Comparison of ENCODE assay signal across 8 cellular contexts in the genomic region with DNA sequence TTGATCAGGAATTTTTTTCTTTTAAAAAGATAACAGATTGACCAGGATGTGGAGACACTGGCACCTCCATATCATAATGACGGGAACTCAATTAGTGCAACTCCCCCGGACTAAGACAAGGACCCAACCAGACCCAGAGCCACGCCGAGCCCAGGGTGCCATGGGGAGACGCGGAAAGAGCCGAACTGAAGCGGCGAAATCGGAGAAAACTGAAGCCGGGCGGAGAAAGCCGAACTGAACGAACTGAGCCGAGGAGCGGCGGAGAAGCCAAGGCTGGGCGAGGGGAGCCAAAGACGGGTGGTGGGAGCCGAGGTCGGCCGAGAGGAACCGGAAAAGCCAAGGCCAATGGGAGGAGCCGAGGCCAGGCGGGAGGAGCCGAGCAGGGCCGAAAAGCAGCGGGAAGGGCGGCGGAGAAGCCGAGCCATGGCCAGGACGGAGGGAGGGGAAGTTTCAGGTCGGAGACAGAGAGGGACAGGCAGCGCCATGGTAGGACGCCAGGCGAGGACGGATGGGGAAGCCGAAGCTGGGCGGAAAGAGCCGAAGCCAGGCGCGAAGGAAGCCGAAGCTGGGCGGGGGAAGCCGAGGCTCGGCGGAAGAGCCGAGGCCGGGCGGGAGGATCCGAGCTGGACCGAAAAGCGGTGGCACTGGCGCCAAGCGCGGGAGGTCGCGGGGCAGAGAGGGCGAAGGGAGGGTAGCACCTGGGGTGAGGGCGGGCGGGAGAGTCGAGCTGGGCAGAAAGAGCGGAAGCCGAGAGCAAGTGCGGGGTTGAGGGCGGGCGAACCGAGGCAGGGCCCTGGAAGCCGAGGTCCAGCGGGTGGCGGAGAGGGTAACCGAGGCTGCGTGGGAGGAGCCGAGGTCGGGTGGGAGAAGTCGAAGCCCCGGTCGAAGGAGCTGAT. TPM values are rescaled to one million over a fixed set of nuclear protein-coding genes. Genes with fewer than 3 reads are reported as not detected.
DNase-seq lines count a peak whose midpoint lies in the region; ATAC-seq and TF ChIP-seq lines count a peak whose summit lies in the region.

No MANE protein-coding gene starts in this region.

- CTCF ChIA-PET in PC-3 (lab: Charles Lee): interaction anchor here (0.6 to 1.0 kb wide), 6 partner anchors 37 to 299 kb away, joined by 3 to 15 read pairs (median 5); no protein-coding TSS in a partner anchor

- no peak for TF ChIP-seq RAD21 in Ishikawa (IDR thresholded peaks at IDR 0.05; ENCODE audit: low read depth)

- H2AFZ ChIP-seq in PC-3 (ENCODE audit: low read length): peak overlapping the region; percentile 82

- H3K4me2 ChIP-seq in PC-3 (ENCODE audit: low read length): peak overlapping the region; percentile 81

- TF ChIP-seq EP300 in Ishikawa (IDR thresholded peaks at IDR 0.05; ENCODE audit: borderline replicate concordance): no peak

- no peaks in the 10 kb centered on the region for H3F3A ChIP-seq in PC-3 (ENCODE audit: low read length, unreplicated experiment)

- peaks cover 10% of the 10 kb centered on the region; the same call in 1 of the 2 replicates for H3K4me1 ChIP-seq in PC-3 (ENCODE audit: insufficient read depth, low read length)
- H3K4me1 ChIP-seq in mucosa of rectum (ENCODE audit: control insufficient read depth in 2 of 2, insufficient read depth in 2 of 2, low read length in 2 of 2): peaks cover 5 to 7% of the 10 kb centered on the region in 2 donors

- H3K9me3 ChIP-seq in PC-3 (ENCODE audit: low read length) (peaks cover 12% of the 10 kb centered on the region), mucosa of rectum (ENCODE audit: control insufficient read depth in 2 of 2, low read length in 2 of 2) (peaks cover 0 to 5% of the 10 kb centered on the region in 2 donors)

- TF ChIP-seq CTCF in PC-3 (conservative IDR thresholded peaks at IDR 0.05; ENCODE audit: low read depth, low read length) (no peak), epithelial cell of proximal tubule (conservative IDR thresholded peaks at IDR 0.05; ENCODE audit: low read depth, low read length) (no peak)

- H3K27me3 ChIP-seq in PC-3 (ENCODE audit: low read length) (no peaks in the 10 kb centered on the region), mucosa of rectum (ENCODE audit: control insufficient read depth in 2 of 2, insufficient read depth in 2 of 2, low read length in 2 of 2) (no peaks in the 10 kb centered on the region)

- ATAC-seq in GM21576 (IDR thresholded peaks at IDR 0.05; ENCODE audit: unreplicated experiment): peak; percentile 83
- peak; percentile 90 for ATAC-seq in PC-3

- H4K20me1 ChIP-seq in PC-3 (ENCODE audit: low read length): no peaks in the 10 kb centered on the region

- POLR2A ChIA-PET in PC-3 (lab: Charles Lee; ENCODE audit: unreplicated experiment): interaction anchor here (0.5 to 1.3 kb wide), 5 partner anchors 30 to 234 kb away, joined by 4 to 16 read pairs (median 5); a partner anchor contains a TSS

- H3K27ac ChIP-seq in PC-3 (ENCODE audit: low read length) (peak overlapping the region; percentile 69), mucosa of rectum (ENCODE audit: low read depth in 2 of 2, low read length in 2 of 2) (peak overlapping the region; percentile 92 to 97)

- peaks cover 7% of the 10 kb centered on the region for H3K36me3 ChIP-seq in PC-3 (ENCODE audit: low read depth, low read length)
- H3K36me3 ChIP-seq in mucosa of rectum (ENCODE audit: control insufficient read depth in 2 of 2, insufficient read depth in 2 of 2, low read length in 2 of 2): no peaks in the 10 kb centered on the region

- intact Hi-C loops in PC-3 (cut with micrococcal nuclease): no loop called here

- DNase-seq in DMS153 treated with DMSO at 0.1 percent for 48 hours (lab: John Stamatoyannopoulos, UW; ENCODE audit: unreplicated experiment): peak; percentile 85
- DNase-seq in PC-3: peak; percentile 95
- DNase-seq in activated T-cell treated with anti-CD3 and anti-CD28 coated beads, Interleukin-2, amount 50 U/mL, for 1 hour: peak; percentile 92
- peak; percentile 50 for DNase-seq in epithelial cell of proximal tubule (ENCODE audit: low read depth)
- peak; percentile 83 for DNase-seq in stimulated activated CD8-positive, alpha-beta memory T cell treated with anti-CD3 and anti-CD28 coated beads, Interleukin-4, amount 100 ng/mL, for 24 hours (ENCODE audit: low read depth)

- no peaks in the 10 kb centered on the region for H3K79me2 ChIP-seq in PC-3 (ENCODE audit: low read length)

- BruUV-seq in PC-3 (replicated peaks; lab: Mats Ljungman, UMichigan): no TSS peak

- no peaks in the 10 kb centered on the region for H3K9me2 ChIP-seq in PC-3 (replicated peaks; ENCODE audit: low read length)

- H3K4me3 ChIP-seq in PC-3 (ENCODE audit: low read length) (peak overlapping the region; percentile 72), epithelial cell of proximal tubule (ENCODE audit: low read depth, low read length) (peak overlapping the region; percentile 66), mucosa of rectum (ENCODE audit: low read length in 2 of 2) (peak overlapping the region; percentile 88 to 98)

- H3K9ac ChIP-seq in PC-3 (ENCODE audit: low read length): peak overlapping the region; percentile 91
- peak overlapping the region; percentile 81 to 95 for H3K9ac ChIP-seq in mucosa of rectum (ENCODE audit: low read depth in 1 of 2, low read length in 2 of 2)

TF ChIP-seq in Ishikawa, 13 proteins besides CTCF, POLR2A, EP300 and RAD21:
- TF ChIP-seq TCF12 (IDR thresholded peaks at IDR 0.05; ENCODE audit: low read depth) (0 out of 2 replicates have a peak, but pooled peaks have one; percentile 18), TEAD4 (IDR thresholded peaks at IDR 0.05) (no peak), FOXM1 (IDR thresholded peaks at IDR 0.05; ENCODE audit: borderline replicate concordance, low read depth) (no peak), CEBPB (IDR thresholded peaks at IDR 0.05) (no peak), ZBTB7A (IDR thresholded peaks at IDR 0.05; ENCODE audit: low read depth) (no peak), CREB1 (IDR thresholded peaks at IDR 0.05; ENCODE audit: low read depth) (no peak), YY1 (IDR thresholded peaks at IDR 0.05; ENCODE audit: low read depth) (peak; percentile 74), TAF1 (IDR thresholded peaks at IDR 0.05; ENCODE audit: low read depth) (peak; percentile 65), EGR1 (IDR thresholded peaks at IDR 0.05) (peak; percentile 35; the same call in 1 of the 2 replicates), NFIC (IDR thresholded peaks at IDR 0.05) (no peak)
- TF ChIP-seq, protein P1, sequence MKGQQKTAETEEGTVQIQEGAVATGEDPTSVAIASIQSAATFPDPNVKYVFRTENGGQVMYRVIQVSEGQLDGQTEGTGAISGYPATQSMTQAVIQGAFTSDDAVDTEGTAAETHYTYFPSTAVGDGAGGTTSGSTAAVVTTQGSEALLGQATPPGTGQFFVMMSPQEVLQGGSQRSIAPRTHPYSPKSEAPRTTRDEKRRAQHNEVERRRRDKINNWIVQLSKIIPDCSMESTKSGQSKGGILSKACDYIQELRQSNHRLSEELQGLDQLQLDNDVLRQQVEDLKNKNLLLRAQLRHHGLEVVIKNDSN (IDR thresholded peaks at IDR 0.05): no peak
- TF ChIP-seq, protein P2, sequence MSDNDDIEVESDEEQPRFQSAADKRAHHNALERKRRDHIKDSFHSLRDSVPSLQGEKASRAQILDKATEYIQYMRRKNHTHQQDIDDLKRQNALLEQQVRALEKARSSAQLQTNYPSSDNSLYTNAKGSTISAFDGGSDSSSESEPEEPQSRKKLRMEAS (IDR thresholded peaks at IDR 0.05): peak; percentile 62
- TF ChIP-seq, protein P3, sequence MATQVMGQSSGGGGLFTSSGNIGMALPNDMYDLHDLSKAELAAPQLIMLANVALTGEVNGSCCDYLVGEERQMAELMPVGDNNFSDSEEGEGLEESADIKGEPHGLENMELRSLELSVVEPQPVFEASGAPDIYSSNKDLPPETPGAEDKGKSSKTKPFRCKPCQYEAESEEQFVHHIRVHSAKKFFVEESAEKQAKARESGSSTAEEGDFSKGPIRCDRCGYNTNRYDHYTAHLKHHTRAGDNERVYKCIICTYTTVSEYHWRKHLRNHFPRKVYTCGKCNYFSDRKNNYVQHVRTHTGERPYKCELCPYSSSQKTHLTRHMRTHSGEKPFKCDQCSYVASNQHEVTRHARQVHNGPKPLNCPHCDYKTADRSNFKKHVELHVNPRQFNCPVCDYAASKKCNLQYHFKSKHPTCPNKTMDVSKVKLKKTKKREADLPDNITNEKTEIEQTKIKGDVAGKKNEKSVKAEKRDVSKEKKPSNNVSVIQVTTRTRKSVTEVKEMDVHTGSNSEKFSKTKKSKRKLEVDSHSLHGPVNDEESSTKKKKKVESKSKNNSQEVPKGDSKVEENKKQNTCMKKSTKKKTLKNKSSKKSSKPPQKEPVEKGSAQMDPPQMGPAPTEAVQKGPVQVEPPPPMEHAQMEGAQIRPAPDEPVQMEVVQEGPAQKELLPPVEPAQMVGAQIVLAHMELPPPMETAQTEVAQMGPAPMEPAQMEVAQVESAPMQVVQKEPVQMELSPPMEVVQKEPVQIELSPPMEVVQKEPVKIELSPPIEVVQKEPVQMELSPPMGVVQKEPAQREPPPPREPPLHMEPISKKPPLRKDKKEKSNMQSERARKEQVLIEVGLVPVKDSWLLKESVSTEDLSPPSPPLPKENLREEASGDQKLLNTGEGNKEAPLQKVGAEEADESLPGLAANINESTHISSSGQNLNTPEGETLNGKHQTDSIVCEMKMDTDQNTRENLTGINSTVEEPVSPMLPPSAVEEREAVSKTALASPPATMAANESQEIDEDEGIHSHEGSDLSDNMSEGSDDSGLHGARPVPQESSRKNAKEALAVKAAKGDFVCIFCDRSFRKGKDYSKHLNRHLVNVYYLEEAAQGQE (IDR thresholded peaks at IDR 0.05; ENCODE audit: low read depth): no peak
TF ChIP-seq in Ishikawa: peak in this region for 5.

RNA-seq across cellular contexts. Expression of a gene that starts 29.4 kb away (rescaled TPM):
- total RNA-seq in PC-3 (2014; rRNA removed) (12.9 and 13.7 TPM in 2 replicates), epithelial cell of proximal tubule (5.2 TPM in 2 replicates)

RNA-seq across cellular contexts. Expression of a gene that starts 40.5 kb away (rescaled TPM):
- total RNA-seq in PC-3 (2014; rRNA removed) (not detected in 2 replicates), epithelial cell of proximal tubule (not detected in 2 replicates)

RNA-seq across cellular contexts. Expression of a gene that starts 49.8 kb away (rescaled TPM):
- total RNA-seq in PC-3 (2014; rRNA removed): not detected in 2 replicates
- total RNA-seq in epithelial cell of proximal tubule: not detected in 2 replicates

RNA-seq across cellular contexts. Expression of a gene that starts 59.0 kb away (rescaled TPM):
- not detected in 2 replicates for total RNA-seq in PC-3 (2014; rRNA removed)
- not detected in 2 replicates for total RNA-seq in epithelial cell of proximal tubule

Comparison
In these comparisons a context has a peak if more than half of its experiments do, and no peak if none do; other contexts are left out.
1. Peak in every context shown above with its lines: DNase-seq, ATAC-seq, H3K4me3 ChIP-seq and H3K27ac ChIP-seq.